In the genomic region with DNA sequence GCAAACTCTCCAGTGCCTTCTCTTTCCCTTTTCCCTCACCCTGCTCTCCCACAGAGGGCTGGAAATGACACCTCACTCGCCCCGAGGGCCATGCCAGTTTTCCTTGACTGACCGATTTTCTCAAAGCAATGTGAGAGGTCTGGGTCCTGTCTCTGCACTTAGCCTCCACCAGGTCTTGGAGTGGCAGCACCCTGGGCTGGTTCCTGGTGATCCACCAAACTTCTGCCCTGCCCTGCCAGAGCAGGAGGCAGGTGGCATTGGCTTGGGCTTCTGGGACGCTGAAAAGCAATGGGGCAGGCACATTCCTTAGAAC, we compare ENCODE assay signal across 9 cellular contexts.
A peak's percentile ranks its signal among the peaks of the same experiment; 100 is the strongest.
DNase-seq lines count a peak whose midpoint lies in the region; ATAC-seq, FAIRE-seq and TF ChIP-seq lines count a peak whose summit lies in the region.
"Had no signal": no experiment of that assay in that cellular context is flagged by ENCODE, and none has a peak within 500 bp of the region (broad histone marks: within the 10 kb centered on the region; RNA-seq: fewer than 3 reads in every experiment).

No MANE protein-coding gene starts in this region.

- ATAC-seq in HCT116 (no peak), HG02938 (IDR thresholded peaks at IDR 0.05; ENCODE audit: unreplicated experiment) (no peak), HG03378 (IDR thresholded peaks at IDR 0.05; ENCODE audit: unreplicated experiment) (no peak), HG03095 (IDR thresholded peaks at IDR 0.05; ENCODE audit: unreplicated experiment) (no peak), GM21723 (IDR thresholded peaks at IDR 0.05; ENCODE audit: unreplicated experiment) (no peak)

- RAD21 ChIA-PET in HCT116 (lab: Charles Lee; ENCODE audit: low non-redundant PET in 1 of 2, low total read pairs in 2 of 2, uncharacterized antibody in 2 of 2, unreplicated experiment in 2 of 2): interaction anchor here (1.2 kb wide), 2 partner anchors 29 to 34 kb away, joined by 3 to 4 read pairs; no protein-coding TSS in a partner anchor

- no peaks in the 10 kb centered on the region for H3K9me2 ChIP-seq in HCT116 (ENCODE audit: insufficient read depth)

- H3K9ac ChIP-seq in HCT116 (ENCODE audit: low read length) (peak overlapping the region; percentile 85), iPS-15b (ENCODE audit: low read depth, low read length) (peak overlapping the region; percentile 60)

- no peak for TF ChIP-seq CTCF in HCT116 (IDR thresholded peaks at IDR 0.05 in 2 of 3, conservative IDR thresholded peaks at IDR 0.05 in 1 of 3; ENCODE audit: borderline replicate concordance in 1 of 3, insufficient read depth in 1 of 3, low read depth in 2 of 3, low read length in 2 of 3)
- no peak for TF ChIP-seq CTCF in VCaP (conservative IDR thresholded peaks at IDR 0.05)

- H3K4me2 ChIP-seq in HCT116 (ENCODE audit: low read length): peak overlapping the region; percentile 99

- FAIRE-seq in small intestine (lab: Jason Lieb, UNC): no peak

- CTCF ChIA-PET in HCT116 (lab: Charles Lee): interaction anchor here (0.6 to 1.2 kb wide), 2 partner anchors 45 to 57 kb away, joined by 4 to 5 read pairs; no protein-coding TSS in a partner anchor

- WGBS in small intestine, 3 donors: 6 to 21% (median 7%) methylated on average over 3 to 4 of the region's 4 CpGs

- H3K27ac ChIP-seq in HCT116 (ENCODE audit: low read depth, low read length): no peak overlapping the region
- H3K27ac ChIP-seq in VCaP: peak overlapping the region; percentile 85
- H3K27ac ChIP-seq in small intestine (ENCODE audit: low read depth in 1 of 2, low read length in 1 of 2): peak overlapping the region; percentile 90 to 93

- H3K4me3 ChIP-seq in HCT116 (replicated peaks in 1 of 2; ENCODE audit: low read depth in 1 of 2, low read length in 2 of 2) (peak overlapping the region; percentile 66 to 85), iPS-15b (ENCODE audit: low read depth, low read length) (peak overlapping the region; percentile 71), small intestine (ENCODE audit: low read depth in 1 of 2, low read length in 2 of 2) (peak overlapping the region; percentile 87 to 89)

- H2AFZ ChIP-seq in HCT116 (ENCODE audit: low read depth, low read length, poor library complexity, severe bottlenecking): no peak overlapping the region

- POLR2A ChIA-PET in HCT116 (lab: Charles Lee): interaction anchor here (2.0 kb wide), 1 partner anchor 11 kb away, joined by 11 read pairs; no protein-coding TSS in a partner anchor

- intact Hi-C loops in HCT116 (cut with micrococcal nuclease): no loop called here

- DNase-seq in HCT116 (ENCODE audit: low read depth, low spot score) (no peak), small intestine (no peak)
- DNase-seq: foreskin melanocyte had no signal

- no peaks in the 10 kb centered on the region for H3K36me3 ChIP-seq in HCT116 (ENCODE audit: control insufficient read depth in 1 of 2, insufficient read depth in 2 of 2, low read length in 2 of 2)
- peaks cover 8% of the 10 kb centered on the region for H3K36me3 ChIP-seq in iPS-15b (ENCODE audit: control insufficient read depth, insufficient read depth, low read length)
- no peaks in the 10 kb centered on the region for H3K36me3 ChIP-seq in small intestine (ENCODE audit: control insufficient read depth in 2 of 2, insufficient read depth in 2 of 2, low read length in 2 of 2)

- H3K9me3 ChIP-seq in HCT116 (ENCODE audit: control insufficient read depth in 1 of 2, insufficient read depth in 1 of 2, low read depth in 1 of 2, low read length in 2 of 2) (no peaks in the 10 kb centered on the region), iPS-15b (ENCODE audit: control insufficient read depth, insufficient read depth, low read length) (no peaks in the 10 kb centered on the region), small intestine (ENCODE audit: control insufficient read depth, low read depth) (no peaks in the 10 kb centered on the region)

- no peak for TF ChIP-seq RAD21 in HCT116 (IDR thresholded peaks at IDR 0.05; ENCODE audit: low read depth)

- peaks cover 3% of the 10 kb centered on the region; the same call in 1 of the 2 replicates for H3K79me2 ChIP-seq in HCT116 (ENCODE audit: insufficient read depth, low read length)

- no peaks in the 10 kb centered on the region for H4K20me1 ChIP-seq in HCT116 (ENCODE audit: insufficient read depth)

- H3K27me3 ChIP-seq in HCT116 (ENCODE audit: insufficient read depth, low read length) (no peaks in the 10 kb centered on the region), iPS-15b (ENCODE audit: control insufficient read depth, insufficient read depth, low read length) (peaks cover 4% of the 10 kb centered on the region), small intestine (ENCODE audit: control insufficient read depth in 2 of 2, insufficient read depth in 2 of 2, low read length in 2 of 2) (no peaks in the 10 kb centered on the region)

- no peak for TF ChIP-seq POLR2A in HCT116 (IDR thresholded peaks at IDR 0.05; ENCODE audit: borderline replicate concordance, extremely low read depth, insufficient read depth, insufficient read length)

- no TSS peak for BruUV-seq in HCT116 (replicated peaks; lab: Mats Ljungman, UMichigan)

- peaks cover 23 to 42% of the 10 kb centered on the region in 2 experiments for H3K4me1 ChIP-seq in HCT116 (ENCODE audit: control insufficient read depth in 1 of 2, insufficient read depth in 2 of 2, low read length in 2 of 2)
- H3K4me1 ChIP-seq in iPS-15b (ENCODE audit: control insufficient read depth, insufficient read depth, low read length): peaks cover 26% of the 10 kb centered on the region
- H3K4me1 ChIP-seq in small intestine (ENCODE audit: control insufficient read depth in 2 of 2, insufficient read depth in 1 of 2, low read depth in 1 of 2, low read length in 1 of 2): peaks cover 23 to 24% of the 10 kb centered on the region in 2 donors

TF ChIP-seq in HCT116, 20 proteins besides CTCF, POLR2A, EP300 and RAD21:
- TF ChIP-seq SIN3A (IDR thresholded peaks at IDR 0.05; ENCODE audit: low read depth): no peak
- TF ChIP-seq EZH2 (IDR thresholded peaks at IDR 0.05): no peak
- no peak for TF ChIP-seq FOSL1 (IDR thresholded peaks at IDR 0.05; ENCODE audit: low read depth)
- TF ChIP-seq, protein P1, sequence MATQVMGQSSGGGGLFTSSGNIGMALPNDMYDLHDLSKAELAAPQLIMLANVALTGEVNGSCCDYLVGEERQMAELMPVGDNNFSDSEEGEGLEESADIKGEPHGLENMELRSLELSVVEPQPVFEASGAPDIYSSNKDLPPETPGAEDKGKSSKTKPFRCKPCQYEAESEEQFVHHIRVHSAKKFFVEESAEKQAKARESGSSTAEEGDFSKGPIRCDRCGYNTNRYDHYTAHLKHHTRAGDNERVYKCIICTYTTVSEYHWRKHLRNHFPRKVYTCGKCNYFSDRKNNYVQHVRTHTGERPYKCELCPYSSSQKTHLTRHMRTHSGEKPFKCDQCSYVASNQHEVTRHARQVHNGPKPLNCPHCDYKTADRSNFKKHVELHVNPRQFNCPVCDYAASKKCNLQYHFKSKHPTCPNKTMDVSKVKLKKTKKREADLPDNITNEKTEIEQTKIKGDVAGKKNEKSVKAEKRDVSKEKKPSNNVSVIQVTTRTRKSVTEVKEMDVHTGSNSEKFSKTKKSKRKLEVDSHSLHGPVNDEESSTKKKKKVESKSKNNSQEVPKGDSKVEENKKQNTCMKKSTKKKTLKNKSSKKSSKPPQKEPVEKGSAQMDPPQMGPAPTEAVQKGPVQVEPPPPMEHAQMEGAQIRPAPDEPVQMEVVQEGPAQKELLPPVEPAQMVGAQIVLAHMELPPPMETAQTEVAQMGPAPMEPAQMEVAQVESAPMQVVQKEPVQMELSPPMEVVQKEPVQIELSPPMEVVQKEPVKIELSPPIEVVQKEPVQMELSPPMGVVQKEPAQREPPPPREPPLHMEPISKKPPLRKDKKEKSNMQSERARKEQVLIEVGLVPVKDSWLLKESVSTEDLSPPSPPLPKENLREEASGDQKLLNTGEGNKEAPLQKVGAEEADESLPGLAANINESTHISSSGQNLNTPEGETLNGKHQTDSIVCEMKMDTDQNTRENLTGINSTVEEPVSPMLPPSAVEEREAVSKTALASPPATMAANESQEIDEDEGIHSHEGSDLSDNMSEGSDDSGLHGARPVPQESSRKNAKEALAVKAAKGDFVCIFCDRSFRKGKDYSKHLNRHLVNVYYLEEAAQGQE (IDR thresholded peaks at IDR 0.05; ENCODE audit: low read depth): no peak
- TF ChIP-seq ZFX (IDR thresholded peaks at IDR 0.05): no peak
- TF ChIP-seq TCF7L2 (IDR thresholded peaks at IDR 0.05; ENCODE audit: borderline replicate concordance, extremely low read depth, insufficient read depth, insufficient read length): no peak
- no peak for TF ChIP-seq ZNF274 (IDR thresholded peaks at IDR 0.05; ENCODE audit: low read depth, low read length)
- TF ChIP-seq, protein P2, sequence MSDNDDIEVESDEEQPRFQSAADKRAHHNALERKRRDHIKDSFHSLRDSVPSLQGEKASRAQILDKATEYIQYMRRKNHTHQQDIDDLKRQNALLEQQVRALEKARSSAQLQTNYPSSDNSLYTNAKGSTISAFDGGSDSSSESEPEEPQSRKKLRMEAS (IDR thresholded peaks at IDR 0.05): no peak
- TF ChIP-seq EZH2phosphoT487 (IDR thresholded peaks at IDR 0.05; ENCODE audit: borderline replicate concordance): no peak
- no peak for TF ChIP-seq SRF (IDR thresholded peaks at IDR 0.05; ENCODE audit: low read depth)
- no peak for TF ChIP-seq CBX3 (IDR thresholded peaks at IDR 0.05; ENCODE audit: low read depth)
- TF ChIP-seq, protein P3, sequence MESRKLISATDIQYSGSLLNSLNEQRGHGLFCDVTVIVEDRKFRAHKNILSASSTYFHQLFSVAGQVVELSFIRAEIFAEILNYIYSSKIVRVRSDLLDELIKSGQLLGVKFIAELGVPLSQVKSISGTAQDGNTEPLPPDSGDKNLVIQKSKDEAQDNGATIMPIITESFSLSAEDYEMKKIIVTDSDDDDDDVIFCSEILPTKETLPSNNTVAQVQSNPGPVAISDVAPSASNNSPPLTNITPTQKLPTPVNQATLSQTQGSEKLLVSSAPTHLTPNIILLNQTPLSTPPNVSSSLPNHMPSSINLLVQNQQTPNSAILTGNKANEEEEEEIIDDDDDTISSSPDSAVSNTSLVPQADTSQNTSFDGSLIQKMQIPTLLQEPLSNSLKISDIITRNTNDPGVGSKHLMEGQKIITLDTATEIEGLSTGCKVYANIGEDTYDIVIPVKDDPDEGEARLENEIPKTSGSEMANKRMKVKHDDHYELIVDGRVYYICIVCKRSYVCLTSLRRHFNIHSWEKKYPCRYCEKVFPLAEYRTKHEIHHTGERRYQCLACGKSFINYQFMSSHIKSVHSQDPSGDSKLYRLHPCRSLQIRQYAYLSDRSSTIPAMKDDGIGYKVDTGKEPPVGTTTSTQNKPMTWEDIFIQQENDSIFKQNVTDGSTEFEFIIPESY (IDR thresholded peaks at IDR 0.05; ENCODE audit: extremely low read depth, insufficient replicate concordance, low read length): no peak
- TF ChIP-seq EGR1 (IDR thresholded peaks at IDR 0.05; ENCODE audit: low read depth): no peak
TF ChIP-seq in HCT116: peak in this region for 0.
